In the genomic region with DNA sequence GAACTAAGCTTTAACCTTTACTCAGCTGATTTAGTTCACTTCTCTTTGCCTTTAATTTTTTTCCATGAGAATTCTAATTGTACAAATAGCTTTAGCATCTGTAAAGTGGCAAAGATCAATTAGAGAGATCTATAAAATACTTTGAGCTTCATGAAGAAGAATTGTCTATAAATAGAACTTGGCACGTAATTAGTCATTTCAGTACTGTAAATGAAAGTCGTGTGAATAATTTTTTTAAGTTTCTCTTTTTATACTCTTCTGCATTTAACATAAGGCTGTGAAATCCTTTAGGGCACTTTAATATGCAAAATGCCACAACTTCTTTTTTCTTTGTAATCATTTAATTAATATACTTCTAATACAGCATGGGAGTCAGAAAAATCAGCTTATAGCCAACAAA, we compare ENCODE assay signal across 19 cellular contexts.
DNase-seq lines count a peak whose midpoint lies in the region; ATAC-seq and TF ChIP-seq lines count a peak whose summit lies in the region.
"Had no signal": no experiment of that assay in that cellular context is flagged by ENCODE, and none has a peak within 500 bp of the region (broad histone marks: within the 10 kb centered on the region; RNA-seq: fewer than 3 reads in every experiment).

No MANE protein-coding gene starts in this region.

- H3K27me3 ChIP-seq in A673 (replicated peaks; ENCODE audit: insufficient read depth, low read depth, low read length, poor library complexity): no peaks in the 10 kb centered on the region

- H3K36me3 ChIP-seq in A673 (ENCODE audit: insufficient read depth, low read length, poor library complexity, severe bottlenecking): no peaks in the 10 kb centered on the region

- ATAC-seq in GM18858 (IDR thresholded peaks at IDR 0.05; ENCODE audit: unreplicated experiment) (peak; percentile 61), GM21576 (IDR thresholded peaks at IDR 0.05; ENCODE audit: unreplicated experiment) (peak; percentile 63), HG03442 (IDR thresholded peaks at IDR 0.05; ENCODE audit: unreplicated experiment) (peak; percentile 46), HG02588 (IDR thresholded peaks at IDR 0.05; ENCODE audit: unreplicated experiment) (no peak), HG02623 (IDR thresholded peaks at IDR 0.05; ENCODE audit: unreplicated experiment) (no peak)
- ATAC-seq: A549; CD8-positive, alpha-beta T cell; HCT116 had no signal

- POLR2A ChIA-PET in A673 (lab: Charles Lee; ENCODE audit: low non-redundant PET): no interaction called here

- TF ChIP-seq POLR2A in erythroblast (IDR thresholded peaks at IDR 0.05; ENCODE audit: low read length): no peak

- intact Hi-C loops in A673 (cut with micrococcal nuclease; ENCODE audit: unreplicated experiment): no loop called here

- H3K4me1 ChIP-seq in A673 (ENCODE audit: insufficient read depth, low read length, poor library complexity, severe bottlenecking): no peaks in the 10 kb centered on the region
- H3K4me1 ChIP-seq: A549 had no signal

- H3K4me3 ChIP-seq in A673 (ENCODE audit: low read depth, low read length, poor library complexity, severe bottlenecking): no peak overlapping the region
- H3K4me3 ChIP-seq: A549, GM23248 had no signal

- H3K9me3 ChIP-seq in A673 (ENCODE audit: low read depth, low read length, poor library complexity, severe bottlenecking): no peaks in the 10 kb centered on the region
- H3K9me3 ChIP-seq: A549 had no signal

- CTCF ChIA-PET in A673 (lab: Charles Lee): no interaction called here

- no peak overlapping the region for H3K27ac ChIP-seq in A673 (ENCODE audit: low read depth, low read length, poor library complexity, severe bottlenecking)
- H3K27ac ChIP-seq: A549, GM23248 had no signal

- no peak for DNase-seq in A673 (ENCODE audit: low spot score)
- DNase-seq in erythroblast (lab: John Stamatoyannopoulos, UW): no peak
- DNase-seq: CD8-positive, alpha-beta T cell; COR-L47; DMS153; DMS79 treated with DMSO at 0.1 percent for 48 hours; EL; GDM1; GM23248; IMR-90; Kasumi-1; KBM-7 had no signal

- TF ChIP-seq CTCF in A673 (conservative IDR thresholded peaks at IDR 0.05; ENCODE audit: low read depth, low read length): no peak

- no TSS peak for BruUV-seq in A673 (replicated peaks; lab: Mats Ljungman, UMichigan)

Comparison
In these comparisons a context has a peak if more than half of its experiments do, and no peak if none do; other contexts are left out.
1. ATAC-seq: peak in GM18858 (single experiment), GM21576 (single experiment) and HG03442 (single experiment); none in HG02588 (single experiment) and HG02623 (single experiment).